ENCODE assay signal across 8 cellular contexts in genomic region chr3:113696658-113697191, GRCh38. TPM values are rescaled to one million over a fixed set of nuclear protein-coding genes. Genes with fewer than 3 reads are reported as not detected.
DNase-seq lines count a peak whose midpoint lies in the region; ATAC-seq and TF ChIP-seq lines count a peak whose summit lies in the region.

No MANE protein-coding gene starts in this region.

- peaks cover 14% of the 10 kb centered on the region for H3K4me1 ChIP-seq in PC-3 (ENCODE audit: insufficient read depth, low read length)
- peaks cover 9 to 44% (median 20%) of the 10 kb centered on the region in 3 donors for H3K4me1 ChIP-seq in esophagus squamous epithelium
- peaks cover 22% of the 10 kb centered on the region for H3K4me1 ChIP-seq in muscle layer of colon (ENCODE audit: insufficient read depth, low read length)

- BruUV-seq in PC-3 (replicated peaks; lab: Mats Ljungman, UMichigan) = no TSS peak

- POLR2A ChIA-PET in PC-3 (lab: Charles Lee; ENCODE audit: unreplicated experiment) = interaction anchor here (0.6 kb wide), 1 partner anchor 17 kb away, joined by 15 read pairs; no protein-coding TSS in a partner anchor

- H3K9me3 ChIP-seq in PC-3 (ENCODE audit: low read length) (no peaks in the 10 kb centered on the region), esophagus squamous epithelium (no peaks in the 10 kb centered on the region), muscle layer of colon (ENCODE audit: low read length) (no peaks in the 10 kb centered on the region)

- H3K4me2 ChIP-seq in PC-3 (ENCODE audit: low read length) = peak overlapping the region; percentile 88

- H4K20me1 ChIP-seq in PC-3 (ENCODE audit: low read length) = no peaks in the 10 kb centered on the region

- H3K27me3 ChIP-seq in PC-3 (ENCODE audit: low read length) (no peaks in the 10 kb centered on the region), esophagus squamous epithelium (no peaks in the 10 kb centered on the region), muscle layer of colon (ENCODE audit: control insufficient read depth in 1 of 2, insufficient read depth in 2 of 2, low read length in 2 of 2) (no peaks in the 10 kb centered on the region)

- DNase-seq in DMS153 treated with DMSO at 0.1 percent for 48 hours (lab: John Stamatoyannopoulos, UW; ENCODE audit: unreplicated experiment) (peak; percentile 99), KBM-7 (peak; percentile 100), PC-3 (peak; percentile 99), esophagus squamous epithelium (lab: John Stamatoyannopoulos, UW) (peak; percentile 97)
- peak; percentile 98 to 99 for DNase-seq in activated T-cell treated with anti-CD3 and anti-CD28 coated beads, Interleukin-2, amount 50 U/mL, for 48 hours
- peak; percentile 96 to 97 for DNase-seq in stimulated activated CD8-positive, alpha-beta memory T cell treated with anti-CD3 and anti-CD28 coated beads, Interleukin-7, amount 100 ng/mL, for 1 hour (ENCODE audit: low read depth in 2 of 2)

- H3K4me3 ChIP-seq in PC-3 (ENCODE audit: low read length) (peak overlapping the region; percentile 73), esophagus squamous epithelium (peak overlapping the region; percentile 72 to 99 (median 88)), muscle layer of colon (ENCODE audit: low read depth in 1 of 2, low read length in 2 of 2) (peak overlapping the region; percentile 54 to 99)

- intact Hi-C loops in PC-3 (cut with micrococcal nuclease) (loop anchor here (1.0 to 10.0 kb wide), 4 partner anchors 49 to 464 kb away; no protein-coding TSS in a partner anchor), esophagus squamous epithelium (cut with DNase I) (no loop called here)

- TF ChIP-seq POLR2A in esophagus squamous epithelium (IDR thresholded peaks at IDR 0.05) = no peak

- H3K36me3 ChIP-seq in PC-3 (ENCODE audit: low read depth, low read length) (no peaks in the 10 kb centered on the region), esophagus squamous epithelium (no peaks in the 10 kb centered on the region), muscle layer of colon (ENCODE audit: insufficient read depth, low read length) (no peaks in the 10 kb centered on the region)

- no peaks in the 10 kb centered on the region for H3F3A ChIP-seq in PC-3 (ENCODE audit: low read length, unreplicated experiment)

- no peak overlapping the region for H3K27ac ChIP-seq in PC-3 (ENCODE audit: low read length)
- peak overlapping the region; percentile 98 to 100 (median 99) for H3K27ac ChIP-seq in esophagus squamous epithelium
- peak overlapping the region; percentile 84 for H3K27ac ChIP-seq in muscle layer of colon (ENCODE audit: low read depth, low read length)

- no peaks in the 10 kb centered on the region for H3K9me2 ChIP-seq in PC-3 (replicated peaks; ENCODE audit: low read length)

- 0 to 1% methylated on average over 19 to 20 of the region's 31 CpGs for WGBS in esophagus squamous epithelium, 2 donors

- in situ Hi-C loops in KBM-7 (cut with MboI; ENCODE audit: low pct_unique_long_range_greater_than_20kb, low sequenced_read_pairs) = no loop called here

- CTCF ChIA-PET in PC-3 (lab: Charles Lee) = interaction anchor here (1.2 kb wide), 1 partner anchor 48 kb away, joined by 4 read pairs; no protein-coding TSS in a partner anchor

- peak overlapping the region; percentile 93 for H2AFZ ChIP-seq in PC-3 (ENCODE audit: low read length)

- H3K79me2 ChIP-seq in PC-3 (ENCODE audit: low read length) = peaks cover 36% of the 10 kb centered on the region

- H3K9ac ChIP-seq in PC-3 (ENCODE audit: low read length) (peak overlapping the region; percentile 79), muscle layer of colon (ENCODE audit: low read length) (peak overlapping the region; percentile 92)

- ATAC-seq in GM21723 (IDR thresholded peaks at IDR 0.05; ENCODE audit: unreplicated experiment) (peak; percentile 95), PC-3 (peak; percentile 82)

- TF ChIP-seq CTCF in PC-3 (conservative IDR thresholded peaks at IDR 0.05; ENCODE audit: low read depth, low read length) (no peak), esophagus squamous epithelium (IDR thresholded peaks at IDR 0.05) (peak in 3 of 6 experiments; percentile 35 to 49 (median 41))

RNA-seq across cellular contexts. Expression of gene USF3, which starts 0.3 kb away (rescaled TPM):
- 8.1 and 10.5 TPM in 2 replicates for total RNA-seq in PC-3 (2014; rRNA removed)
- 10 to 100 TPM; 11.5 to 18.3 (median 12.6) TPM for total RNA-seq in esophagus squamous epithelium

RNA-seq across cellular contexts. Expression of gene NAA50, which starts 49.3 kb away (rescaled TPM):
- total RNA-seq in PC-3 (2014; rRNA removed) (859 and 989 TPM in 2 replicates), esophagus squamous epithelium (100 to 1,000 TPM; 142 to 248 (median 228) TPM)

RNA-seq across cellular contexts. Expression of gene ATP6V1A, which starts 50.1 kb away (rescaled TPM):
- total RNA-seq in PC-3 (2014; rRNA removed) = 40.3 and 43.8 TPM in 2 replicates
- 10 to 100 TPM; 39.9 to 74.3 (median 60.6) TPM for total RNA-seq in esophagus squamous epithelium
